8 cellular contexts compared by ENCODE assay signal in genomic region chr20:43458422-43458924, GRCh38. TPM values are rescaled to one million over a fixed set of nuclear protein-coding genes. Genes with fewer than 3 reads are reported as not detected.
DNase-seq lines count a peak whose midpoint lies in the region; ATAC-seq, FAIRE-seq and TF ChIP-seq lines count a peak whose summit lies in the region.

No MANE protein-coding gene starts in this region.

- POLR2A ChIA-PET in HEK293T (lab: Yijun Ruan, JAX), result interaction anchor here (0.6 to 3.4 kb wide), 14 partner anchors 8 to 1765 kb away, joined by 3 to 35 read pairs (median 6); partner anchors contain the start of gene IFT52

- 0% methylated on average over 4 to 5 of the region's 41 CpGs for WGBS in esophagus squamous epithelium, 2 donors

- peak overlapping the region; percentile 86 for H3K4me3 Mint-ChIP-seq in progenitor cell of endocrine pancreas (ENCODE audit: low read depth)

- H3K36me3 Mint-ChIP-seq in progenitor cell of endocrine pancreas (ENCODE audit: insufficient read depth), result peaks cover 32% of the 10 kb centered on the region

- FAIRE-seq in urothelium cell line (lab: Jason Lieb, UNC), result no peak

- ATAC-seq in GM18868 (IDR thresholded peaks at IDR 0.05; ENCODE audit: unreplicated experiment) (peak; percentile 11), RWPE2 (ENCODE audit: low read depth) (no peak)

- H3K9me3 Mint-ChIP-seq in progenitor cell of endocrine pancreas (ENCODE audit: low read depth), result no peaks in the 10 kb centered on the region

- TF ChIP-seq CTCF in 22Rv1 (IDR thresholded peaks at IDR 0.05) (no peak), RWPE2 (IDR thresholded peaks at IDR 0.05; ENCODE audit: poor library complexity, severe bottlenecking) (no peak), esophagus squamous epithelium (IDR thresholded peaks at IDR 0.05) (no peak), progenitor cell of endocrine pancreas (IDR thresholded peaks at IDR 0.05; ENCODE audit: unreplicated experiment) (no peak)

- peak overlapping the region; percentile 99 for H3K4me3 ChIP-seq in RWPE2 (ENCODE audit: severe bottlenecking)
- peak overlapping the region; percentile 86 to 96 (median 93) for H3K4me3 ChIP-seq in esophagus squamous epithelium

- peak overlapping the region; percentile 97 for H3K27ac ChIP-seq in 22Rv1
- H3K27ac ChIP-seq in RWPE2 (ENCODE audit: poor library complexity, severe bottlenecking), result peak overlapping the region; percentile 83
- H3K27ac ChIP-seq in esophagus squamous epithelium, result peak overlapping the region; percentile 99 to 100 (median 100)

- peak overlapping the region; percentile 90 for H3K27ac Mint-ChIP-seq in progenitor cell of endocrine pancreas

- DNase-seq in RWPE2 (ENCODE audit: low spot score) (no peak), esophagus squamous epithelium (lab: John Stamatoyannopoulos, UW) (no peak), progenitor cell of endocrine pancreas (ENCODE audit: low spot score, unreplicated experiment) (no peak), HEK293T (ENCODE audit: extremely low spot score) (no peak), urothelium cell line (ENCODE audit: low spot score) (no peak)
- no peak for DNase-seq in stimulated activated CD4-positive, alpha-beta T cell treated with anti-CD3 and anti-CD28 coated beads, Interleukin-15, amount 100 ng/mL, for 24 hours

- no peaks in the 10 kb centered on the region for H3K27me3 ChIP-seq in RWPE2 (ENCODE audit: insufficient read depth, poor library complexity, severe bottlenecking)
- peaks cover 0 to 17% (median 0%) of the 10 kb centered on the region in 4 donors for H3K27me3 ChIP-seq in esophagus squamous epithelium

- peaks cover 52% of the 10 kb centered on the region for H3K36me3 ChIP-seq in RWPE2 (ENCODE audit: low read depth)
- peaks cover 6 to 46% (median 27%) of the 10 kb centered on the region in 3 donors for H3K36me3 ChIP-seq in esophagus squamous epithelium

- CTCF ChIA-PET in HEK293T (lab: Yijun Ruan, JAX), result no interaction called here

- H3K9me3 ChIP-seq in RWPE2 (ENCODE audit: severe bottlenecking) (no peaks in the 10 kb centered on the region), esophagus squamous epithelium (no peaks in the 10 kb centered on the region)

- peaks cover 21% of the 10 kb centered on the region for H3K4me1 Mint-ChIP-seq in progenitor cell of endocrine pancreas (ENCODE audit: low read depth)

- H3K4me1 ChIP-seq in RWPE2 (ENCODE audit: insufficient read depth, poor library complexity, severe bottlenecking) (peaks cover 17% of the 10 kb centered on the region), esophagus squamous epithelium (peaks cover 12 to 51% (median 12%) of the 10 kb centered on the region in 3 donors)

- H3K27me3 Mint-ChIP-seq in progenitor cell of endocrine pancreas, result peaks cover 4% of the 10 kb centered on the region

- TF ChIP-seq POLR2A in esophagus squamous epithelium (IDR thresholded peaks at IDR 0.05), result no peak

- intact Hi-C loops in esophagus squamous epithelium (cut with DNase I), result loop anchor here (10.0 kb wide), 1 partner anchor 626 kb away; no protein-coding TSS in a partner anchor

TF ChIP-seq in HEK293T, 16 proteins besides CTCF, POLR2A, EP300 and RAD21:
- TF ChIP-seq LEF1 (IDR thresholded peaks at IDR 0.05; ENCODE audit: borderline replicate concordance), result no peak
- TF ChIP-seq ELF4 (IDR thresholded peaks at IDR 0.05), result no peak
- TF ChIP-seq FOXA1 (IDR thresholded peaks at IDR 0.05), result no peak
- no peak for TF ChIP-seq CTBP1 (IDR thresholded peaks at IDR 0.05; ENCODE audit: borderline replicate concordance)
- TF ChIP-seq FOXM1 (IDR thresholded peaks at IDR 0.05; ENCODE audit: borderline replicate concordance), result no peak
- TF ChIP-seq FOXK2 (IDR thresholded peaks at IDR 0.05), result no peak
- no peak for TF ChIP-seq HDGF (IDR thresholded peaks at IDR 0.05; ENCODE audit: borderline replicate concordance)
- no peak for TF ChIP-seq PKNOX1 (IDR thresholded peaks at IDR 0.05)
- TF ChIP-seq TARDBP (IDR thresholded peaks at IDR 0.05), result no peak
- TF ChIP-seq NFRKB (IDR thresholded peaks at IDR 0.05), result no peak
- no peak for TF ChIP-seq ARNT (IDR thresholded peaks at IDR 0.05)
- no peak for TF ChIP-seq SUZ12 (IDR thresholded peaks at IDR 0.05)
- no peak for TF ChIP-seq BHLHE40 (IDR thresholded peaks at IDR 0.05; ENCODE audit: borderline replicate concordance)
- no peak for TF ChIP-seq SP1 (IDR thresholded peaks at IDR 0.05)
- no peak for TF ChIP-seq ZNF384 (IDR thresholded peaks at IDR 0.05)
- TF ChIP-seq L3MBTL2 (conservative IDR thresholded peaks at IDR 0.05), result no peak

RNA-seq across cellular contexts. Expression of gene SRSF6, which starts 0.8 kb away (rescaled TPM):
- total RNA-seq in esophagus squamous epithelium (10 to 100 TPM; 52.7 to 74.2 (median 53.4) TPM), progenitor cell of endocrine pancreas (369 and 381 TPM in 2 replicates)

RNA-seq across cellular contexts. Expression of gene L3MBTL1, which starts 49.0 kb away (rescaled TPM):
- total RNA-seq in esophagus squamous epithelium (10 to 100 TPM in 1 of 4 donors, 1 to 10 TPM in 3; 3.5 to 31.7 (median 7.9) TPM), progenitor cell of endocrine pancreas (42.8 and 45.7 TPM in 2 replicates)
